ENCODE assay signal across 11 cellular contexts in genomic region chr14:99751539-99752485, GRCh38. TPM values are rescaled to one million over a fixed set of nuclear protein-coding genes. Genes with fewer than 3 reads are reported as not detected.
DNase-seq lines count a peak whose midpoint lies in the region; ATAC-seq and TF ChIP-seq lines count a peak whose summit lies in the region.
"Had no signal": no experiment of that assay in that cellular context is flagged by ENCODE, and none has a peak within 500 bp of the region (broad histone marks: within the 10 kb centered on the region; RNA-seq: fewer than 3 reads in every experiment).

No MANE protein-coding gene starts in this region.

- H3K27ac Mint-ChIP-seq in naive thymus-derived CD8-positive, alpha-beta T cell: peak overlapping the region in 1 of 10 donors; percentile 66

- no peak overlapping the region for H2AFZ ChIP-seq in hepatocyte

- peaks cover 8 to 25% (median 21%) of the 10 kb centered on the region in 4 donors for H3K4me1 Mint-ChIP-seq in naive thymus-derived CD8-positive, alpha-beta T cell

- no peak overlapping the region for H3K9ac ChIP-seq in adipocyte (ENCODE audit: low read length)
- peak overlapping the region; percentile 79 for H3K9ac ChIP-seq in skeletal muscle satellite cell (ENCODE audit: low read depth, low read length)

- peak overlapping the region; percentile 43 for H3K4me2 ChIP-seq in hepatocyte
- peak overlapping the region; percentile 66 for H3K4me2 ChIP-seq in skeletal muscle satellite cell (ENCODE audit: low read length)

- H3K27me3 ChIP-seq in adipocyte (replicated peaks; ENCODE audit: control insufficient read depth, insufficient read depth, low read length): peaks cover 14% of the 10 kb centered on the region
- no peaks in the 10 kb centered on the region for H3K27me3 ChIP-seq in hepatocyte
- H3K27me3 ChIP-seq in skeletal muscle satellite cell (ENCODE audit: control insufficient read depth, insufficient read depth, low read length): peaks cover 6% of the 10 kb centered on the region

- H3K4me1 ChIP-seq in adipocyte (ENCODE audit: control insufficient read depth, insufficient read depth, low read length): peaks cover 49% of the 10 kb centered on the region
- H3K4me1 ChIP-seq in hepatocyte (ENCODE audit: insufficient read depth): peaks cover 12% of the 10 kb centered on the region
- peaks cover 53% of the 10 kb centered on the region for H3K4me1 ChIP-seq in skeletal muscle satellite cell (ENCODE audit: control insufficient read depth, insufficient read depth, low read length)

- H3K36me3 Mint-ChIP-seq in naive thymus-derived CD8-positive, alpha-beta T cell: no peaks in the 10 kb centered on the region

- no peaks in the 10 kb centered on the region for H3K36me3 ChIP-seq in adipocyte (ENCODE audit: control insufficient read depth, insufficient read depth, low read length, severe bottlenecking)
- H3K36me3 ChIP-seq in hepatocyte (replicated peaks; ENCODE audit: insufficient read depth, low read depth): no peaks in the 10 kb centered on the region
- H3K36me3 ChIP-seq in skeletal muscle satellite cell (ENCODE audit: insufficient read depth, low read length): no peaks in the 10 kb centered on the region

- H4K20me1 ChIP-seq in hepatocyte (ENCODE audit: insufficient read depth, poor library complexity, severe bottlenecking): no peaks in the 10 kb centered on the region

- POLR2A ChIA-PET in naive thymus-derived CD8-positive, alpha-beta T cell (lab: Charles Lee): interaction anchor here (0.6 kb wide), 1 partner anchor 10 kb away, joined by 3 read pairs; no protein-coding TSS in a partner anchor

- peaks cover 20 to 71% (median 31%) of the 10 kb centered on the region in 5 donors for H3K27me3 Mint-ChIP-seq in naive thymus-derived CD8-positive, alpha-beta T cell

- no peak for ATAC-seq in naive thymus-derived CD8-positive, alpha-beta T cell

- H3K4me3 ChIP-seq in adipocyte (ENCODE audit: low read length) (no peak overlapping the region), hepatocyte (no peak overlapping the region), skeletal muscle satellite cell (ENCODE audit: low read length) (peak overlapping the region; percentile 48)

- DNase-seq in H4 (ENCODE audit: low spot score): peak; percentile 43
- peak; percentile 43 for DNase-seq in adipocyte (ENCODE audit: low read depth)
- DNase-seq in hepatocyte (ENCODE audit: low spot score): no peak
- no peak for DNase-seq in naive thymus-derived CD8-positive, alpha-beta T cell
- no peak for DNase-seq in stimulated activated CD4-positive, alpha-beta T cell treated with anti-CD3 and anti-CD28 coated beads, Interleukin-2, amount 100 ng/mL, for 48 hours
- no peak for DNase-seq in CD1c-positive myeloid dendritic cell (ENCODE audit: extremely low spot score)
- no peak for DNase-seq in NCI-H187 (lab: John Stamatoyannopoulos, UW)
- DNase-seq: DMS79 treated with DMSO at 0.1 percent for 48 hours, retina had no signal

- peak overlapping the region; percentile 54 for H3K27ac ChIP-seq in hepatocyte

- no peaks in the 10 kb centered on the region for H3K9me2 ChIP-seq in hepatocyte (replicated peaks; ENCODE audit: insufficient read depth)

- peak overlapping the region in 5 of 10 donors; percentile 0 to 50 (median 46) for H3K4me3 Mint-ChIP-seq in naive thymus-derived CD8-positive, alpha-beta T cell
- H3K4me3 Mint-ChIP-seq: central memory CD8-positive, alpha-beta T cell had no signal

- H3K9me3 ChIP-seq in adipocyte (ENCODE audit: control insufficient read depth, low read length): no peaks in the 10 kb centered on the region
- no peaks in the 10 kb centered on the region for H3K9me3 ChIP-seq in hepatocyte (ENCODE audit: low read depth)
- H3K9me3 ChIP-seq in skeletal muscle satellite cell (replicated peaks; ENCODE audit: low read length): no peaks in the 10 kb centered on the region

- no peaks in the 10 kb centered on the region for H3K79me2 ChIP-seq in hepatocyte

- H3K9me3 Mint-ChIP-seq in naive thymus-derived CD8-positive, alpha-beta T cell: no peaks in the 10 kb centered on the region
- H3K9me3 Mint-ChIP-seq: central memory CD8-positive, alpha-beta T cell had no signal

- 60% methylated on average over 25 of the region's 25 CpGs for WGBS in hepatocyte (ENCODE audit: low lambda C conversion rate, missing lambda C conversion rate)

- no peak for TF ChIP-seq CTCF in hepatocyte (IDR thresholded peaks at IDR 0.05; ENCODE audit: poor library complexity)

RNA-seq across cellular contexts. Expression of gene EML1, which starts 41.4 kb away (rescaled TPM):
- 18.3 and 18.5 TPM in 2 replicates for total RNA-seq in H4 (2014; rRNA removed; shearing (Covaris generic))
- total RNA-seq in hepatocyte: 31.8 and 31.9 TPM in 2 replicates
- 21.6 and 22.9 TPM in 2 replicates for polyA plus RNA-seq in hepatocyte
- total RNA-seq in skeletal muscle satellite cell (2012; rRNA removed): 15.5 and 28.6 TPM in 2 replicates
- total RNA-seq in naive thymus-derived CD8-positive, alpha-beta T cell: not detected
- not detected for polyA plus RNA-seq in naive thymus-derived CD8-positive, alpha-beta T cell

Comparison
In these comparisons a context has a peak if more than half of its experiments do, and no peak if none do; other contexts are left out.
1. DNase-seq: peak in H4 (single experiment) and adipocyte (single experiment); none in hepatocyte (single experiment), naive thymus-derived CD8-positive, alpha-beta T cell (0 of 10), stimulated activated CD4-positive, alpha-beta T cell treated with anti-CD3 and anti-CD28 coated beads, Interleukin-2, amount 100 ng/mL, for 48 hours (0 of 2), CD1c-positive myeloid dendritic cell (single experiment) and NCI-H187 (0 of 2).
2. RNA of gene EML1, which starts 41.4 kb away (total RNA-seq): 31.8 to 31.9 TPM in hepatocyte and 18.3 to 18.5 TPM in H4; not detected in naive thymus-derived CD8-positive, alpha-beta T cell; every median in the first group is over 10 times any median in the second.